20 cellular contexts compared by ENCODE assay signal in genomic region chr5:167919268-167919560, GRCh38.
"Had no signal": no experiment of that assay in that cellular context is flagged by ENCODE, and none has a peak within 500 bp of the region (broad histone marks: within the 10 kb centered on the region; RNA-seq: fewer than 3 reads in every experiment).

No MANE protein-coding gene starts in this region.

- H3K36me3 ChIP-seq: heart left ventricle, pancreas, stomach, thoracic aorta, upper lobe of right lung, vagina had no signal

- H3K4me1 Mint-ChIP-seq: naive thymus-derived CD4-positive, alpha-beta T cell had no signal

- H3K4me1 ChIP-seq: pancreas, stomach, upper lobe of right lung, vagina had no signal

- H3K27me3 ChIP-seq: heart left ventricle, pancreas, stomach, upper lobe of right lung, vagina had no signal

- H3K27ac Mint-ChIP-seq: endodermal cell; naive thymus-derived CD4-positive, alpha-beta T cell; progenitor cell of endocrine pancreas had no signal

- H3K9me3 ChIP-seq: pancreas, thoracic aorta, upper lobe of right lung, vagina had no signal

- ATAC-seq: left colon; naive thymus-derived CD4-positive, alpha-beta T cell; pancreas; upper lobe of right lung had no signal

- H3K27ac ChIP-seq: pancreas, stomach, thoracic aorta, upper lobe of right lung, vagina had no signal

- H3K4me3 Mint-ChIP-seq: endodermal cell; naive thymus-derived CD4-positive, alpha-beta T cell; neural crest cell had no signal

- DNase-seq: effector CD4-positive, alpha-beta T cell; endodermal cell; heart left ventricle; hippocampal formation; left colon; mesendoderm; naive thymus-derived CD4-positive, alpha-beta T cell; occipital lobe; pancreas; right cardiac atrium; small intestine; stimulated activated CD4-positive, alpha-beta T cell treated with anti-CD3 and anti-CD28 coated beads, Interleukin-12 subunit alpha, Interleukin-12 subunit beta, amount 100 ng/mL, for 4 hours; stimulated activated naive CD4-positive, alpha-beta T cell; stomach; substantia nigra; upper lobe of right lung had no signal

- H3K4me3 ChIP-seq: heart left ventricle, pancreas, stomach, thoracic aorta, upper lobe of right lung, vagina had no signal
